8 cellular contexts compared by ENCODE assay signal in genomic region chrY:2841471-2841893, GRCh38. TPM values are rescaled to one million over a fixed set of nuclear protein-coding genes. Genes with fewer than 3 reads are reported as not detected.
A peak's percentile ranks its signal among the peaks of the same experiment; 100 is the strongest.
DNase-seq lines count a peak whose midpoint lies in the region; ATAC-seq and TF ChIP-seq lines count a peak whose summit lies in the region.

Gene RPS4Y1, plus strand, starts transcription at chrY:2841602. Its CDS starts 23 bp downstream, at chrY:2841625.

- 1% methylated on average over 14 to 15 of the region's 22 CpGs for WGBS in testis, 2 donors

- H3K27me3 ChIP-seq in lower lobe of right lung (ENCODE audit: low read depth) (no peaks in the 10 kb centered on the region), testis (no peaks in the 10 kb centered on the region)

- CTCF ChIA-PET in HEK293T (lab: Yijun Ruan, JAX) = no interaction called here

- peak within 1 kb of the TSS; percentile 62 for H3K4me3 ChIP-seq in lower lobe of right lung
- H3K4me3 ChIP-seq in testis = peak within 1 kb of the TSS; percentile 53 to 74

- ATAC-seq in Right ventricle myocardium inferior = peak; percentile 48
- peak in 1 of 2 donors; percentile 69 for ATAC-seq in lower lobe of right lung

- POLR2A ChIA-PET in HEK293T (lab: Yijun Ruan, JAX) = no interaction called here

- H3K4me1 ChIP-seq in lower lobe of right lung = no peaks in the 10 kb centered on the region
- no peaks in the 10 kb centered on the region for H3K4me1 ChIP-seq in testis

- H3K27ac ChIP-seq in lower lobe of right lung (peak within 1 kb of the TSS; percentile 61), testis (peak within 1 kb of the TSS in 1 of 2 donors; percentile 22)

- no peaks in the 10 kb centered on the region for H3K9me3 ChIP-seq in lower lobe of right lung
- H3K9me3 ChIP-seq in testis = no peaks in the 10 kb centered on the region

- no peak for TF ChIP-seq CTCF in lower lobe of right lung (IDR thresholded peaks at IDR 0.05)
- no peak for TF ChIP-seq CTCF in testis (IDR thresholded peaks at IDR 0.05)

- H3K36me3 ChIP-seq in lower lobe of right lung (peaks cover 30% of the 10 kb centered on the region), testis (ENCODE audit: low read depth, missing control alignments) (no peaks in the 10 kb centered on the region)

- TF ChIP-seq POLR2A in testis (IDR thresholded peaks at IDR 0.05) = no peak

- intact Hi-C loops in Right ventricle myocardium inferior (cut with DNase I) (loop anchor here (5.0 kb wide), 1 partner anchor 91 kb away; no protein-coding TSS in a partner anchor), cardiac septum (cut with DNase I) (no loop called here), lower lobe of right lung (cut with DNase I) (no loop called here), testis (cut with DNase I; ENCODE audit: low total_unique reads) (no loop called here)

- DNase-seq in Right ventricle myocardium inferior (ENCODE audit: missing footprints) (no peak), cardiac septum (ENCODE audit: low spot score) (no peak), NCI-H460 (ENCODE audit: extremely low read depth, low read depth) (peak; percentile 72), lower lobe of right lung (peak; percentile 40), testis (peak; percentile 69), HEK293T (ENCODE audit: extremely low spot score) (no peak), mesenteric fat pad (ENCODE audit: low spot score) (no peak)
- DNase-seq in activated naive CD8-positive, alpha-beta T cell treated with anti-CD3 and anti-CD28 coated beads, Interleukin-2, amount 50 U/mL, for 16 hours (ENCODE audit: low read depth, low spot score) = peak; percentile 3

TF ChIP-seq in HEK293T, 16 proteins besides CTCF, POLR2A, EP300 and RAD21:
- TF ChIP-seq SUZ12 (IDR thresholded peaks at IDR 0.05) = no peak
- no peak for TF ChIP-seq BHLHE40 (IDR thresholded peaks at IDR 0.05; ENCODE audit: borderline replicate concordance)
- no peak for TF ChIP-seq HDGF (IDR thresholded peaks at IDR 0.05; ENCODE audit: borderline replicate concordance)
- TF ChIP-seq FOXM1 (IDR thresholded peaks at IDR 0.05; ENCODE audit: borderline replicate concordance) = no peak
- TF ChIP-seq FOXK2 (IDR thresholded peaks at IDR 0.05) = no peak
- TF ChIP-seq ELF4 (IDR thresholded peaks at IDR 0.05) = no peak
- no peak for TF ChIP-seq L3MBTL2 (conservative IDR thresholded peaks at IDR 0.05)
- no peak for TF ChIP-seq ARNT (IDR thresholded peaks at IDR 0.05)
- no peak for TF ChIP-seq PKNOX1 (IDR thresholded peaks at IDR 0.05)
- no peak for TF ChIP-seq LEF1 (IDR thresholded peaks at IDR 0.05; ENCODE audit: borderline replicate concordance)
- no peak for TF ChIP-seq CTBP1 (IDR thresholded peaks at IDR 0.05; ENCODE audit: borderline replicate concordance)
- no peak for TF ChIP-seq NFRKB (IDR thresholded peaks at IDR 0.05)
- TF ChIP-seq SP1 (IDR thresholded peaks at IDR 0.05) = no peak
TF ChIP-seq in HEK293T: peak in this region for 0.

RNA-seq across cellular contexts. Expression of gene RPS4Y1, which starts in this region (rescaled TPM):
- total RNA-seq in Right ventricle myocardium inferior (194 TPM), cardiac septum (not detected), lower lobe of right lung (211 TPM), testis (100 to 1,000 TPM; 143 to 235 TPM), mesenteric fat pad (not detected)
- 812 and 946 TPM in 2 replicates for total RNA-seq in NCI-H460 (2014; rRNA removed; shearing (Covaris generic))
- 487 and 575 TPM in 2 replicates for polyA plus RNA-seq in NCI-H460 (2014; cell fraction: nucleus; rRNA removed)
- polyA plus RNA-seq in testis (ENCODE audit: insufficient read depth, low read depth, low replicate concordance) = 287 TPM

Comparison
In these comparisons a context has a peak if more than half of its experiments do, and no peak if none do; other contexts are left out.
1. DNase-seq: peak in NCI-H460 (single experiment), activated naive CD8-positive, alpha-beta T cell treated with anti-CD3 and anti-CD28 coated beads, Interleukin-2, amount 50 U/mL, for 16 hours (single experiment), lower lobe of right lung (single experiment) and testis (single experiment); none in Right ventricle myocardium inferior (single experiment), cardiac septum (single experiment), HEK293T (single experiment) and mesenteric fat pad (single experiment).